ENCODE assay signal across 16 cellular contexts in the genomic region with DNA sequence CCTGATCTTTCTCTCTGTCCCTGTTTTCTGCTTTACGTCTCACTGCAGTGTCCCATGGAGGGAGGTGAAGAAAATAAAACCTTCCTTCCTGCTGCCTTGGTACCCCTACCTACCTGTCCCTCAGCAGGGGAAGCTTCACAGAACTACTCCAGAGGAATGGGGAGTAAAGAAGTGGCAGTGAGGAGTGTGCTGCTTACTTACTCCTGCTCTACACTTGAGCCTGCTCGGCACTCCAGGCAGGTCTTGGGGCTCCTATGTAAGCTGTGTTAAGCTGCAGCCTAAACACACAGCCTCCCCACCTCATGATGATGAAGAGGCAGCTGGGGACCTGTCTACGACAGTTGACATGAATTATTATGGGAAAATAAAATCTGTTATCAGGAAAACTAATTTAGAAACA.
DNase-seq lines count a peak whose midpoint lies in the region; ATAC-seq and TF ChIP-seq lines count a peak whose summit lies in the region.
"Had no signal": no experiment of that assay in that cellular context is flagged by ENCODE, and none has a peak within 500 bp of the region (broad histone marks: within the 10 kb centered on the region; RNA-seq: fewer than 3 reads in every experiment).

No MANE protein-coding gene starts in this region.

- DNase-seq in IMR-90: no peak
- DNase-seq in nephron progenitor cell: no peak
- DNase-seq in NOMO-1 treated with dmso at 0.1 percent for 144 hours (lab: John Stamatoyannopoulos, UW; ENCODE audit: unreplicated experiment): no peak
- no peak for DNase-seq in T-helper 2 cell treated with Interferon-gamma antibody and Interleukin-4, amounts not matched to agents 5 μg/mL and 100 μg/mL, for 36 hours (ENCODE audit: low spot score)
- DNase-seq: ACHN; C1 segment of cervical spinal cord; CD4-positive, alpha-beta memory T cell; DMS153; DND-41; GDM1 had no signal

- TF ChIP-seq RAD21 in IMR-90 (IDR thresholded peaks at IDR 0.05; ENCODE audit: low read length): no peak

- H4K8ac ChIP-seq in IMR-90 (ENCODE audit: low read depth in 2 of 2, low read length in 2 of 2): no peak overlapping the region

- no peak for TF ChIP-seq POLR2A in IMR-90 (IDR thresholded peaks at IDR 0.05; ENCODE audit: low read depth, low read length)

- H3K4me1 Mint-ChIP-seq in nephron progenitor cell: no peaks in the 10 kb centered on the region
- no peaks in the 10 kb centered on the region for H3K4me1 Mint-ChIP-seq in T-helper 2 cell treated with Interferon-gamma antibody and Interleukin-4, amounts not matched to agents 5 μg/mL and 100 μg/mL, for 36 hours (ENCODE audit: low read depth)
- H3K4me1 Mint-ChIP-seq: B cell had no signal

- H3K14ac ChIP-seq in IMR-90 (replicated peaks; ENCODE audit: low read depth, low read length): no peak overlapping the region

- no TSS peak for BruUV-seq in IMR-90 (replicated peaks; lab: Mats Ljungman, UMichigan)

- no peak for TF ChIP-seq CTCF in C4-2B (conservative IDR thresholded peaks at IDR 0.05)
- no peak for TF ChIP-seq CTCF in IMR-90 (conservative IDR thresholded peaks at IDR 0.05; ENCODE audit: low read depth, low read length)
- no peak for TF ChIP-seq CTCF in VCaP (conservative IDR thresholded peaks at IDR 0.05)
- no peak for TF ChIP-seq CTCF in nephron progenitor cell (IDR thresholded peaks at IDR 0.05)

- no peak overlapping the region for H3K4me3 Mint-ChIP-seq in nephron progenitor cell
- H3K4me3 Mint-ChIP-seq in T-helper 2 cell treated with Interferon-gamma antibody and Interleukin-4, amounts not matched to agents 5 μg/mL and 100 μg/mL, for 36 hours: no peak overlapping the region
- H3K4me3 Mint-ChIP-seq: B cell; CD4-positive, alpha-beta memory T cell had no signal

- H2AK9ac ChIP-seq in IMR-90 (replicated peaks; ENCODE audit: low read depth, low read length, poor library complexity): peak overlapping the region; percentile 70

- H2BK20ac ChIP-seq in IMR-90 (ENCODE audit: low read depth, low read length): no peak overlapping the region

- H2BK5ac ChIP-seq in IMR-90 (ENCODE audit: low read depth, low read length, poor library complexity, severe bottlenecking): no peak overlapping the region

- H2BK15ac ChIP-seq in IMR-90 (ENCODE audit: low read depth, low read length): no peak overlapping the region

- peak overlapping the region; percentile 64 for H3K27ac Mint-ChIP-seq in nephron progenitor cell
- no peak overlapping the region for H3K27ac Mint-ChIP-seq in T-helper 2 cell treated with Interferon-gamma antibody and Interleukin-4, amounts not matched to agents 5 μg/mL and 100 μg/mL, for 36 hours
- H3K27ac Mint-ChIP-seq: B cell; CD4-positive, alpha-beta memory T cell had no signal

- H3K36me3 Mint-ChIP-seq in nephron progenitor cell (ENCODE audit: low read depth): peaks cover 82% of the 10 kb centered on the region
- peaks cover 50% of the 10 kb centered on the region for H3K36me3 Mint-ChIP-seq in T-helper 2 cell treated with Interferon-gamma antibody and Interleukin-4, amounts not matched to agents 5 μg/mL and 100 μg/mL, for 36 hours (ENCODE audit: low read depth)

- no peak overlapping the region for H2BK120ac ChIP-seq in IMR-90 (ENCODE audit: low read depth, low read length)

- peaks cover 9 to 17% of the 10 kb centered on the region in 2 experiments; a peak in 3 of 4 replicates for H3K79me1 ChIP-seq in IMR-90 (ENCODE audit: low read depth in 1 of 2, low read length in 2 of 2)

- WGBS in IMR-90 (ENCODE audit: extremely low coverage in 2 of 2, insufficient read length in 1 of 2), 2 experiments: no CpG with 5 or more reads among the region's 3 CpGs

- dilution Hi-C loops in IMR-90 (cut with HindIII; ENCODE audit: low sequenced_read_pairs, unreplicated experiment): no loop called here

- no peak overlapping the region for H2AFZ ChIP-seq in IMR-90 (replicated peaks; ENCODE audit: low read length, poor library complexity)

- H3K36me3 ChIP-seq in IMR-90 (ENCODE audit: control insufficient read depth, insufficient read depth, low read length): peaks cover 35% of the 10 kb centered on the region

- H3K56ac ChIP-seq in IMR-90 (ENCODE audit: extremely low read depth, insufficient read depth, low read length): no peak overlapping the region

- intact Hi-C loops in IMR-90 (cut with micrococcal nuclease): no loop called here

- in situ Hi-C loops in IMR-90 (cut with MboI; ENCODE audit: low sequenced_read_pairs): loop anchor here (10.0 kb wide), 1 partner anchor 239 kb away; no protein-coding TSS in a partner anchor

- H4K91ac ChIP-seq in IMR-90 (ENCODE audit: insufficient read depth, low read depth, low read length): no peak overlapping the region

- CTCF ChIA-PET in IMR-90 (lab: Yijun Ruan, JAX): no interaction called here

- no peaks in the 10 kb centered on the region for H3K9me3 ChIP-seq in IMR-90 (ENCODE audit: control insufficient read depth, insufficient read depth, low read length)

- H3K27ac ChIP-seq in C4-2B (peak overlapping the region; percentile 49; the same call in 1 of the 2 replicates), IMR-90 (ENCODE audit: insufficient read depth, low read length) (no peak overlapping the region), VCaP (peak overlapping the region; percentile 32)

- H2AK5ac ChIP-seq in IMR-90 (ENCODE audit: low read depth, low read length): no peak overlapping the region

- H3K27me3 Mint-ChIP-seq in nephron progenitor cell (ENCODE audit: low read depth, poor library complexity): no peaks in the 10 kb centered on the region
- H3K27me3 Mint-ChIP-seq in T-helper 2 cell treated with Interferon-gamma antibody and Interleukin-4, amounts not matched to agents 5 μg/mL and 100 μg/mL, for 36 hours (ENCODE audit: low read depth): no peaks in the 10 kb centered on the region
- H3K27me3 Mint-ChIP-seq: B cell; CD4-positive, alpha-beta memory T cell had no signal

- ATAC-seq in IMR-90 (ENCODE audit: low read depth): no peak
- no peak for ATAC-seq in HG03432 (IDR thresholded peaks at IDR 0.05; ENCODE audit: unreplicated experiment)
- no peak for ATAC-seq in HG03196 (IDR thresholded peaks at IDR 0.05; ENCODE audit: unreplicated experiment)
- ATAC-seq: K562 had no signal

- peaks cover 6% of the 10 kb centered on the region; the same call in 1 of the 2 replicates for H3K9me1 ChIP-seq in IMR-90 (ENCODE audit: insufficient read depth, low read length)

- POLR2A ChIA-PET in IMR-90 (lab: Charles Lee; ENCODE audit: unreplicated experiment): no interaction called here

- H3K9ac ChIP-seq in IMR-90 (ENCODE audit: low read depth, low read length): no peak overlapping the region

- H3K9me3 Mint-ChIP-seq in nephron progenitor cell: peaks cover 21% of the 10 kb centered on the region
- H3K9me3 Mint-ChIP-seq in T-helper 2 cell treated with Interferon-gamma antibody and Interleukin-4, amounts not matched to agents 5 μg/mL and 100 μg/mL, for 36 hours: peaks cover 13% of the 10 kb centered on the region

- H3K18ac ChIP-seq in IMR-90 (ENCODE audit: low read depth, low read length): no peak overlapping the region

- H3K27me3 ChIP-seq in IMR-90 (ENCODE audit: control insufficient read depth, insufficient read depth, low read length): no peaks in the 10 kb centered on the region

- H3K4me3 ChIP-seq in IMR-90 (ENCODE audit: insufficient read depth, low read depth, low read length): no peak overlapping the region
- H3K4me3 ChIP-seq: K562 had no signal

- no peaks in the 10 kb centered on the region for H4K20me1 ChIP-seq in IMR-90 (ENCODE audit: insufficient read depth, low read length)

- no peak overlapping the region for H3K4ac ChIP-seq in IMR-90 (ENCODE audit: low read depth, low read length)

- H3K23ac ChIP-seq in IMR-90 (ENCODE audit: low read depth, low read length): no peak overlapping the region

- no peaks in the 10 kb centered on the region for H3K4me1 ChIP-seq in IMR-90 (ENCODE audit: control insufficient read depth, insufficient read depth, low read length)

- no peak overlapping the region for H3K4me2 ChIP-seq in IMR-90 (ENCODE audit: low read depth, low read length)

- no peak overlapping the region for H4K5ac ChIP-seq in IMR-90 (ENCODE audit: low read depth, low read length)

TF ChIP-seq in IMR-90, 13 proteins besides CTCF, POLR2A, EP300 and RAD21:
- TF ChIP-seq SMC3 (IDR thresholded peaks at IDR 0.05; ENCODE audit: low read depth, low read length): no peak
- TF ChIP-seq BHLHE40 (IDR thresholded peaks at IDR 0.05; ENCODE audit: low read depth, low read length): no peak
- TF ChIP-seq RCOR1 (IDR thresholded peaks at IDR 0.05; ENCODE audit: insufficient replicate concordance, low read length): no peak
- no peak for TF ChIP-seq FOS (IDR thresholded peaks at IDR 0.05; ENCODE audit: low read depth, low read length)
- TF ChIP-seq NFE2L2 (IDR thresholded peaks at IDR 0.05; ENCODE audit: low read depth, low read length): no peak
- TF ChIP-seq CHD1 (IDR thresholded peaks at IDR 0.05; ENCODE audit: low read depth, low read length): no peak
- TF ChIP-seq RFX5 (IDR thresholded peaks at IDR 0.05; ENCODE audit: low read depth, low read length): no peak
- no peak for TF ChIP-seq MAFK (IDR thresholded peaks at IDR 0.05; ENCODE audit: low read depth, low read length)
- TF ChIP-seq MAZ (IDR thresholded peaks at IDR 0.05; ENCODE audit: borderline replicate concordance, low read depth, low read length): no peak
- TF ChIP-seq, protein P1, sequence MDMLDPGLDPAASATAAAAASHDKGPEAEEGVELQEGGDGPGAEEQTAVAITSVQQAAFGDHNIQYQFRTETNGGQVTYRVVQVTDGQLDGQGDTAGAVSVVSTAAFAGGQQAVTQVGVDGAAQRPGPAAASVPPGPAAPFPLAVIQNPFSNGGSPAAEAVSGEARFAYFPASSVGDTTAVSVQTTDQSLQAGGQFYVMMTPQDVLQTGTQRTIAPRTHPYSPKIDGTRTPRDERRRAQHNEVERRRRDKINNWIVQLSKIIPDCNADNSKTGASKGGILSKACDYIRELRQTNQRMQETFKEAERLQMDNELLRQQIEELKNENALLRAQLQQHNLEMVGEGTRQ (IDR thresholded peaks at IDR 0.05; ENCODE audit: low read depth, low read length): no peak
- no peak for TF ChIP-seq CEBPB (IDR thresholded peaks at IDR 0.05; ENCODE audit: low read depth, low read length)
- TF ChIP-seq, protein P2, sequence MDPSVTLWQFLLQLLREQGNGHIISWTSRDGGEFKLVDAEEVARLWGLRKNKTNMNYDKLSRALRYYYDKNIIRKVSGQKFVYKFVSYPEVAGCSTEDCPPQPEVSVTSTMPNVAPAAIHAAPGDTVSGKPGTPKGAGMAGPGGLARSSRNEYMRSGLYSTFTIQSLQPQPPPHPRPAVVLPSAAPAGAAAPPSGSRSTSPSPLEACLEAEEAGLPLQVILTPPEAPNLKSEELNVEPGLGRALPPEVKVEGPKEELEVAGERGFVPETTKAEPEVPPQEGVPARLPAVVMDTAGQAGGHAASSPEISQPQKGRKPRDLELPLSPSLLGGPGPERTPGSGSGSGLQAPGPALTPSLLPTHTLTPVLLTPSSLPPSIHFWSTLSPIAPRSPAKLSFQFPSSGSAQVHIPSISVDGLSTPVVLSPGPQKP (IDR thresholded peaks at IDR 0.05; ENCODE audit: borderline replicate concordance, low read depth, low read length): no peak
- no peak for TF ChIP-seq MXI1 (IDR thresholded peaks at IDR 0.05; ENCODE audit: borderline replicate concordance, low read depth, low read length)
